In the genomic region with DNA sequence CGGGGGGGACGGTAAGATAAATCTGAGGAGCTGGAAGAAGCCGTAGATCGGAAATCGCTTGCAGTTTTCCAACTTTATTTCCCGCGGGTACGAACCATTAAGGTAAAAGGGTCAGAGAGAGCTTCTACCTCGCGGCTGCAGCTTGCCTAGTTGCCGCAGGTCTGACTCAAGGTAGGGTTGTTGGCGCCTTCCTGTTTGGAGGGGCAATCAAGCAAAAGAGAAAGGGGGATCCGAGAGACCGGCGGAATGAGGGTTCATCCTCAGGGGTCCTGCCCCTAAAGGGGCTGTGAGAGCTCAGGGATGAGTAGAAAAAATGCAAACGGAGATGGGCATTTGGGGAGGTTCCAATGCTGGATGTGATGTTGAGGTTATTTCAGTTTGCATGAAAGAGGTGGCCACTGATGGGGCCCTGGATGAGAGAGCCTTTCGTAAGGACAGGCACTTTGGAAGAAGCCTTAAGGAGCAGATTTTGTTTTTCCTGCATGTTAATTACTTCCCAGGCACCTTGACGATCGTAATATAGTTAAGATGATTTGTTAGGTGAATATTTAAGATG, we compare ENCODE assay signal across 10 cellular contexts. TPM values are rescaled to one million over a fixed set of nuclear protein-coding genes. Genes with fewer than 3 reads are reported as not detected.
DNase-seq lines count a peak whose midpoint lies in the region; ATAC-seq, FAIRE-seq and TF ChIP-seq lines count a peak whose summit lies in the region.
"Had no signal": no experiment of that assay in that cellular context is flagged by ENCODE, and none has a peak within 500 bp of the region (broad histone marks: within the 10 kb centered on the region; RNA-seq: fewer than 3 reads in every experiment).

No MANE protein-coding gene starts in this region.

- BruUV-seq in K562 (replicated peaks; lab: Mats Ljungman, UMichigan), result TSS peak; percentile 46

- no peaks in the 10 kb centered on the region for H4K20me1 ChIP-seq in K562 (replicated peaks; ENCODE audit: control insufficient read depth, insufficient read depth, low read length)

- no peak for FAIRE-seq in K562 (lab: Jason Lieb, UNC)
- FAIRE-seq: endometrium had no signal

- peak overlapping the region; percentile 65 for H3K4me3 Mint-ChIP-seq in activated CD4-positive, alpha-beta T cell treated with anti-CD3 and anti-CD28 coated beads, Interleukin-2, amount 10 ng/mL, durations not matched to agents 24 days and 14 days

- intact Hi-C loops in activated CD4-positive, alpha-beta T cell treated with anti-CD3 and anti-CD28 coated beads, Interleukin-2, amount 10 ng/mL, durations not matched to agents 24 days and 14 days (cut with micrococcal nuclease), result loop anchor here (5.0 kb wide), 1 partner anchor 209 kb away; no protein-coding TSS in a partner anchor
- intact Hi-C loops in K562 (cut with micrococcal nuclease), result loop anchor here (5.0 to 10.0 kb wide), 3 partner anchors 209 to 351 kb away; a partner anchor contains a TSS

- DNase-seq in activated CD4-positive, alpha-beta T cell treated with anti-CD3 and anti-CD28 coated beads, Interleukin-2, amount 10 ng/mL, durations not matched to agents 24 days and 14 days, result no peak
- DNase-seq in activated CD4-positive, alpha-beta T cell treated with anti-CD3 and anti-CD28 coated beads, Interleukin-2, amount 50 U/mL, for 1 hour, result no peak
- DNase-seq in K562 (ENCODE audit: extremely low read depth in 1 of 4, low spot score in 3 of 4) (peak in 1 of 4 experiments; percentile 13), lung (ENCODE audit: low spot score) (no peak), thoracic aorta (ENCODE audit: low spot score) (no peak), Ammon's horn (ENCODE audit: low spot score) (no peak)
- no peak for DNase-seq in effector CD8-positive, alpha-beta T cell (lab: John Stamatoyannopoulos, UW)

- CTCF ChIA-PET in K562 (lab: Yijun Ruan, JAX; ENCODE audit: low intra/inter-chr PET ratio), result no interaction called here

- TF ChIP-seq CTCF in K562 (IDR thresholded peaks at IDR 0.05 in 2 of 3, conservative IDR thresholded peaks at IDR 0.05 in 1 of 3; ENCODE audit: insufficient read depth in 2 of 3, low read depth in 1 of 3, low read length in 3 of 3), result no peak
- TF ChIP-seq CTCF in lung (IDR thresholded peaks at IDR 0.05; ENCODE audit: control extremely low read depth, extremely low read depth), result no peak
- TF ChIP-seq CTCF in thoracic aorta (IDR thresholded peaks at IDR 0.05), result no peak

- H3K4me2 ChIP-seq in K562 (ENCODE audit: insufficient read depth, low read length), result peak overlapping the region; percentile 86

- ATAC-seq in K562, result peak; percentile 18
- ATAC-seq in lung (ENCODE audit: insufficient read depth, low FRiP score), result no peak
- no peak for ATAC-seq in thoracic aorta (ENCODE audit: insufficient number of reproducible peaks, low FRiP score, low read depth)
- no peak for ATAC-seq in GM18868 (IDR thresholded peaks at IDR 0.05; ENCODE audit: unreplicated experiment)

- in situ Hi-C loops in K562 (cut with MboI), result no loop called here

- H3K27ac Mint-ChIP-seq in activated CD4-positive, alpha-beta T cell treated with anti-CD3 and anti-CD28 coated beads, Interleukin-2, amount 10 ng/mL, durations not matched to agents 24 days and 14 days, result no peak overlapping the region

- POLR2A ChIA-PET in K562 (lab: Yijun Ruan, JAX), result interaction anchor here (0.7 to 0.9 kb wide), 2 partner anchors 8 to 78 kb away, joined by 3 to 5 read pairs; no protein-coding TSS in a partner anchor

- WGBS in K562 (ENCODE audit: insufficient coverage, low coverage, missing lambda C conversion rate), result 4% methylated on average over 10 of the region's 19 CpGs
- WGBS in lung, 2 donors, result 5 to 11% methylated on average over 19 of the region's 19 CpGs

- H3K9me3 ChIP-seq in K562 (replicated peaks; ENCODE audit: control insufficient read depth, insufficient read depth, low read depth, low read length), result no peaks in the 10 kb centered on the region
- H3K9me3 ChIP-seq in lung (ENCODE audit: control insufficient read depth in 2 of 2, insufficient read depth in 1 of 2, low read length in 1 of 2), result peaks cover 0 to 2% of the 10 kb centered on the region in 2 donors
- no peaks in the 10 kb centered on the region for H3K9me3 ChIP-seq in thoracic aorta

- peaks cover 76% of the 10 kb centered on the region for H3K79me2 ChIP-seq in K562 (ENCODE audit: control insufficient read depth, insufficient read depth, low read length)

- H3K27ac ChIP-seq in K562 (ENCODE audit: extremely low read depth, low read depth, low read length), result peak overlapping the region; percentile 84
- no peak overlapping the region for H3K27ac ChIP-seq in lung (ENCODE audit: low read depth in 1 of 2, low read length in 1 of 2)
- H3K27ac ChIP-seq in thoracic aorta, result no peak overlapping the region

- peaks cover 74% of the 10 kb centered on the region for H3K27me3 Mint-ChIP-seq in activated CD4-positive, alpha-beta T cell treated with anti-CD3 and anti-CD28 coated beads, Interleukin-2, amount 10 ng/mL, durations not matched to agents 24 days and 14 days

- H3K9me1 ChIP-seq in K562 (ENCODE audit: control insufficient read depth, insufficient read depth, low read length), result no peaks in the 10 kb centered on the region

- H3K36me3 Mint-ChIP-seq in activated CD4-positive, alpha-beta T cell treated with anti-CD3 and anti-CD28 coated beads, Interleukin-2, amount 10 ng/mL, durations not matched to agents 24 days and 14 days (ENCODE audit: low read depth), result no peaks in the 10 kb centered on the region

- peaks cover 20% of the 10 kb centered on the region for H3K4me1 Mint-ChIP-seq in activated CD4-positive, alpha-beta T cell treated with anti-CD3 and anti-CD28 coated beads, Interleukin-2, amount 10 ng/mL, durations not matched to agents 24 days and 14 days

- TF ChIP-seq EP300 in K562 (IDR thresholded peaks at IDR 0.05; ENCODE audit: low read length), result no peak

- no peaks in the 10 kb centered on the region for H3K27me3 ChIP-seq in K562 (ENCODE audit: control insufficient read depth in 2 of 2, insufficient read depth in 2 of 2, low read length in 2 of 2)
- peaks cover 3% of the 10 kb centered on the region for H3K27me3 ChIP-seq in lung (ENCODE audit: control insufficient read depth, insufficient read depth)
- H3K27me3 ChIP-seq in thoracic aorta (replicated peaks; ENCODE audit: insufficient read depth), result no peaks in the 10 kb centered on the region

- H3K4me3 ChIP-seq in K562, result peak overlapping the region; percentile 76
- H3K4me3 ChIP-seq in lung, result peak overlapping the region; percentile 22
- peak overlapping the region; percentile 66 for H3K4me3 ChIP-seq in thoracic aorta

- H3K36me3 ChIP-seq in K562 (ENCODE audit: control insufficient read depth, insufficient read depth, low read length), result peaks cover 3% of the 10 kb centered on the region; the same call in 1 of the 3 replicates
- no peaks in the 10 kb centered on the region for H3K36me3 ChIP-seq in lung (ENCODE audit: control insufficient read depth in 2 of 2, insufficient read depth in 2 of 2, low read length in 2 of 2)
- no peaks in the 10 kb centered on the region for H3K36me3 ChIP-seq in thoracic aorta

- H3K9me3 Mint-ChIP-seq in activated CD4-positive, alpha-beta T cell treated with anti-CD3 and anti-CD28 coated beads, Interleukin-2, amount 10 ng/mL, durations not matched to agents 24 days and 14 days, result peaks cover 5% of the 10 kb centered on the region

- H2AFZ ChIP-seq in K562 (ENCODE audit: low read depth, low read length), result peak overlapping the region; percentile 61

- no peak for TF ChIP-seq POLR2A in K562 (conservative IDR thresholded peaks at IDR 0.05)

- peak overlapping the region; percentile 80 to 95 for H3K9ac ChIP-seq in K562 (ENCODE audit: insufficient read depth in 1 of 2, low read depth in 2 of 2, low read length in 2 of 2)

- no peak for TF ChIP-seq RAD21 in K562 (CRISPR knock-in tag; conservative IDR thresholded peaks at IDR 0.05 in 1 of 2, IDR thresholded peaks at IDR 0.05 in 1 of 2)

- H3K4me1 ChIP-seq in K562 (replicated peaks in 1 of 2; ENCODE audit: control insufficient read depth in 2 of 2, insufficient read depth in 2 of 2, low read length in 2 of 2) (peaks cover 11 to 19% of the 10 kb centered on the region in 2 experiments; a peak in 4 of 5 replicates), lung (ENCODE audit: control insufficient read depth in 2 of 2, insufficient read depth in 2 of 2, low read length in 2 of 2) (peaks cover 2 to 5% of the 10 kb centered on the region in 2 donors), thoracic aorta (ENCODE audit: control insufficient read depth in 1 of 2, low read depth in 2 of 2) (peaks cover 3 to 10% of the 10 kb centered on the region in 2 donors)

TF ChIP-seq in K562, 482 proteins besides CTCF, POLR2A, EP300 and RAD21 (continues in another document):
- TF ChIP-seq CCNT2 (IDR thresholded peaks at IDR 0.05; ENCODE audit: borderline replicate concordance, extremely low read depth, insufficient read length, low read depth, low read length), result no peak

RNA-seq across cellular contexts. Expression of a gene that starts 0.9 kb away (rescaled TPM):
- total RNA-seq in activated CD4-positive, alpha-beta T cell treated with anti-CD3 and anti-CD28 coated beads, Interleukin-2, amount 10 ng/mL, durations not matched to agents 24 days and 14 days, result not detected in 2 replicates
- total RNA-seq in K562 (2011; cell fraction: chromatin; rRNA removed; ENCODE audit: low replicate concordance), result 3.6 and 6.8 TPM in 2 replicates
- total RNA-seq in K562 (2011; cell fraction: nucleolus; rRNA removed), result 2.0 and 2.4 TPM in 2 replicates
- 2.9 and 7.8 TPM in 2 replicates for total RNA-seq in K562 (2011; cell fraction: nucleoplasm; rRNA removed)
- total RNA-seq in K562 (2014; rRNA removed) (3.1 and 4.1 TPM in 2 replicates), K562 (2014; rRNA removed; fragmentation: Illumina TruSeq; extraction: Trizol) (6.1 and 7.0 TPM in 2 replicates), K562 (2015; rRNA removed; fragmentation: Illumina TruSeq; extraction: Trizol) (6.0 and 7.0 TPM in 2 replicates), K562 (2021) (4.6 and 5.5 TPM in 2 replicates), lung (under 1 TPM; 0.23 to 0.46 TPM), thoracic aorta (under 1 TPM; 0.14 TPM)
- polyA plus RNA-seq in K562 (2011; rRNA removed) (1.7 and 1.9 TPM in 2 replicates), K562 (2014; fragmentation: Illumina TruSeq; extraction: Trizol) (4.5 and 5.2 TPM in 2 replicates), K562 (2014; fragmentation: Nextera tagmentation; extraction: Ambion mirVana) (1 to 10 TPM; 1.7 to 3.1 TPM), K562 (2014; rRNA removed) (2.5 and 2.9 TPM in 2 replicates), lung (under 1 TPM; 0.06 to 0.16 TPM)
- polyA plus RNA-seq in K562 (2011; cell fraction: cytosol; rRNA removed), result 0.95 and 1.0 TPM in 2 replicates
- 3.7 and 3.8 TPM in 2 replicates for polyA plus RNA-seq in K562 (2011; cell fraction: nucleus; rRNA removed)
- 2.8 TPM in 2 replicates for polyA plus RNA-seq in K562 (2012)
- 2.0 and 2.6 TPM in 2 replicates for polyA minus RNA-seq in K562 (2011; rRNA and poly(A)+ RNA removed)
- polyA minus RNA-seq in K562 (2011; cell fraction: cytosol; rRNA and poly(A)+ RNA removed), result 1.4 and 1.8 TPM in 2 replicates
- 2.2 and 4.3 TPM in 2 replicates for polyA minus RNA-seq in K562 (2011; cell fraction: nucleus; rRNA and poly(A)+ RNA removed)
- polyA plus RNA-seq: BJ had no signal

Comparison
In these comparisons a context has a peak if more than half of its experiments do, and no peak if none do; other contexts are left out.
1. H3K4me3 ChIP-seq: peak in every context shown above with its lines; median percentile 76 in K562; 66 in thoracic aorta; 22 in lung.